In the genomic region with DNA sequence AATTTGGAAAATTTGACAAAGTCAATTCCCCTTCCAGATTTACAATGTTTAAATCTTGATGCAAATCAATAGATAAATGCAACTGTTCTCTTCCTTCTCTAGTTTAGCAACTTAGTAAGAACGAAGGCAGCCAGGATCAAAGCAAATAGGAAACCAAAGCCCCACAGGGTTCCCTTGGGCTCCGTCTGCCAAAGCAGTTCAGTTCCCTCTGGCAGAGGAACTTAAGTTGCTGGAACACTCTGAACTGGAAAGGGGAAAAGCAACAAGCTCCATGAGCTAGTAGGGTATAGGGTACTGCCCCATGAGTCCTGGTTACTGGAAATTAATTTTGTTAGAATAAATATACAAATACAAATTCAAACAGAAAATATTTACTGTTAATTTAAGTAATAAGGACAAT, we compare ENCODE assay signal across 16 cellular contexts.
DNase-seq lines count a peak whose midpoint lies in the region; ATAC-seq, FAIRE-seq and TF ChIP-seq lines count a peak whose summit lies in the region.
"Had no signal": no experiment of that assay in that cellular context is flagged by ENCODE, and none has a peak within 500 bp of the region (broad histone marks: within the 10 kb centered on the region; RNA-seq: fewer than 3 reads in every experiment).

No MANE protein-coding gene starts in this region.

- no peak for FAIRE-seq in HepG2 (lab: Jason Lieb, UNC)
- FAIRE-seq: A549 had no signal

- H3K9ac ChIP-seq in HepG2 (ENCODE audit: insufficient read depth, low read depth, low read length): no peak overlapping the region

- H3K36me3 ChIP-seq in right lobe of liver (no peaks in the 10 kb centered on the region), HepG2 (replicated peaks in 1 of 2; ENCODE audit: control insufficient read depth in 1 of 2, insufficient read depth in 2 of 2, low read length in 2 of 2) (no peaks in the 10 kb centered on the region; a peak in 2 of 5 replicates), gastrocnemius medialis (no peaks in the 10 kb centered on the region)
- H3K36me3 ChIP-seq: HAP-1 had no signal

- H3K4me1 ChIP-seq in right lobe of liver (no peaks in the 10 kb centered on the region), HepG2 (ENCODE audit: insufficient read depth, low read length) (0 out of 2 replicates have a peak, but pooled peaks cover 18% of the 10 kb centered on the region), gastrocnemius medialis (peaks cover 68 to 70% of the 10 kb centered on the region in 2 donors)
- H3K4me1 ChIP-seq: A549, Caco-2, HAP-1 had no signal

- no peak for TF ChIP-seq EP300 in HepG2 (IDR thresholded peaks at IDR 0.05; ENCODE audit: low read depth in 2 of 2, low read length in 2 of 2)
- no peak for TF ChIP-seq EP300 in HepG2 (CRISPR knock-in tag; IDR thresholded peaks at IDR 0.05; ENCODE audit: borderline replicate concordance)

- H3K9me3 ChIP-seq in right lobe of liver: no peaks in the 10 kb centered on the region
- H3K9me3 ChIP-seq in HepG2 (ENCODE audit: low read length): no peaks in the 10 kb centered on the region
- no peaks in the 10 kb centered on the region for H3K9me3 ChIP-seq in gastrocnemius medialis
- H3K9me3 ChIP-seq: A549, Caco-2, HAP-1 had no signal

- H3K4me2 ChIP-seq in HepG2 (ENCODE audit: low read depth, low read length): no peak overlapping the region
- H3K4me2 ChIP-seq: A549 had no signal

- DNase-seq in right lobe of liver (no peak), HepG2 (ENCODE audit: low spot score) (no peak), left ventricle myocardium superior (no peak), gastrocnemius medialis (peak; percentile 37 to 48), EL (no peak), NCI-H2081 (lab: John Stamatoyannopoulos, UW) (no peak)
- DNase-seq: Caco-2; CD4-positive, CD25-positive, alpha-beta regulatory T cell; NCI-H1105; NCI-H1694; NCI-H2107; NCI-H2227 treated with DMSO at 0.1 percent for 48 hours; NCI-H524 had no signal

- no peak overlapping the region for H3K4me3 ChIP-seq in right lobe of liver
- H3K4me3 ChIP-seq in HepG2 (replicated peaks in 1 of 3; ENCODE audit: insufficient read depth in 1 of 3, low read depth in 2 of 3, low read length in 3 of 3): no peak overlapping the region
- H3K4me3 ChIP-seq in gastrocnemius medialis: peak overlapping the region in 3 of 4 donors; percentile 1 to 21 (median 16)
- H3K4me3 ChIP-seq: A549, HAP-1 had no signal

- no TSS peak for BruUV-seq in HepG2 (replicated peaks; lab: Mats Ljungman, UMichigan)

- H2AFZ ChIP-seq in HepG2 (ENCODE audit: low read length): no peak overlapping the region

- CTCF ChIA-PET in HepG2 (lab: Yijun Ruan, JAX; ENCODE audit: low intra/inter-chr PET ratio, low total read pairs): no interaction called here

- POLR2A ChIA-PET in HepG2 (lab: Yijun Ruan, JAX): no interaction called here

- H3K27me3 ChIP-seq in right lobe of liver (no peaks in the 10 kb centered on the region), HepG2 (ENCODE audit: control insufficient read depth in 1 of 2, insufficient read depth in 2 of 2, low read length in 2 of 2) (no peaks in the 10 kb centered on the region), gastrocnemius medialis (no peaks in the 10 kb centered on the region)

- no peaks in the 10 kb centered on the region for H4K20me1 ChIP-seq in HepG2 (ENCODE audit: insufficient read depth, low read length)

- in situ Hi-C loops in HepG2 (cut with HindIII; ENCODE audit: extremely low pct_ligation_motif_present, low pct_unique_long_range_greater_than_20kb): no loop called here
- in situ Hi-C loops in gastrocnemius medialis (cut with MboI; ENCODE audit: low sequenced_read_pairs in 4 of 4): no loop called here

- TF ChIP-seq CTCF in right lobe of liver (IDR thresholded peaks at IDR 0.05): no peak
- TF ChIP-seq CTCF in HepG2 (CRISPR knock-in tag; IDR thresholded peaks at IDR 0.05): no peak
- no peak for TF ChIP-seq CTCF in gastrocnemius medialis (IDR thresholded peaks at IDR 0.05 in 4 of 5, conservative IDR thresholded peaks at IDR 0.05 in 1 of 5)

- no peak overlapping the region for H3K27ac ChIP-seq in right lobe of liver
- H3K27ac ChIP-seq in HepG2 (ENCODE audit: extremely low read length, insufficient read depth, low read length): no peak overlapping the region
- H3K27ac ChIP-seq in gastrocnemius medialis: peak overlapping the region; percentile 83 to 94 (median 92)
- H3K27ac ChIP-seq: A549 had no signal

- intact Hi-C loops in right lobe of liver (cut with DNase I): no loop called here
- intact Hi-C loops in HepG2 (cut with micrococcal nuclease; ENCODE audit: unreplicated experiment): no loop called here
- intact Hi-C loops in left ventricle myocardium superior (cut with micrococcal nuclease): no loop called here
- intact Hi-C loops in gastrocnemius medialis (cut with DNase I; ENCODE audit: low total_unique reads): loop anchor here (5.0 kb wide), 1 partner anchor 90 kb away; the partner anchor contains the start of gene RELT

- TF ChIP-seq POLR2A in right lobe of liver (IDR thresholded peaks at IDR 0.05) (no peak), HepG2 (IDR thresholded peaks at IDR 0.05; ENCODE audit: insufficient read depth in 1 of 2, low read depth in 2 of 2, low read length in 2 of 2) (no peak), gastrocnemius medialis (IDR thresholded peaks at IDR 0.05) (peak in 1 of 2 donors; percentile 27)

- H3K79me2 ChIP-seq in HepG2 (ENCODE audit: insufficient read depth, low read length): no peaks in the 10 kb centered on the region

- WGBS in right lobe of liver (ENCODE audit: insufficient coverage, low coverage, low lambda C conversion rate, missing lambda C conversion rate): 75% methylated on average over 2 of the region's 2 CpGs
- 97% methylated on average over 2 of the region's 2 CpGs for WGBS in HepG2 (ENCODE audit: low lambda C conversion rate)

- ATAC-seq in right lobe of liver (peak in 3 of 4 donors; percentile 25 to 51 (median 30)), HepG2 (no peak), left ventricle myocardium superior (peak; percentile 70), gastrocnemius medialis (peak; percentile 51 to 76), GM18519 (IDR thresholded peaks at IDR 0.05; ENCODE audit: low FRiP score, unreplicated experiment) (no peak)
- ATAC-seq: A549 had no signal

- no peak for TF ChIP-seq RAD21 in HepG2 (CRISPR knock-in tag; IDR thresholded peaks at IDR 0.05)

TF ChIP-seq in HepG2, 621 proteins besides CTCF, POLR2A, EP300 and RAD21:
- TF ChIP-seq ZNF746 (CRISPR knock-in tag; IDR thresholded peaks at IDR 0.05) (no peak), UBTF (CRISPR knock-in tag; IDR thresholded peaks at IDR 0.05) (no peak)

Comparison
In these comparisons a context has a peak if more than half of its experiments do, and no peak if none do; other contexts are left out.
1. ATAC-seq: peak in right lobe of liver (3 of 4), left ventricle myocardium superior (single experiment) and gastrocnemius medialis (2 of 2); none in HepG2 (single experiment) and GM18519 (single experiment).
2. DNase-seq: peak in gastrocnemius medialis (2 of 2); none in right lobe of liver (0 of 3), HepG2 (single experiment), left ventricle myocardium superior (single experiment), EL (single experiment) and NCI-H2081 (0 of 2).
3. H3K27ac ChIP-seq: peak in gastrocnemius medialis (4 of 4); none in right lobe of liver (0 of 3) and HepG2 (single experiment).
4. H3K4me3 ChIP-seq: peak in gastrocnemius medialis (3 of 4); none in right lobe of liver (0 of 3) and HepG2 (0 of 3).